Comparison of ENCODE assay signal across 19 cellular contexts in the genomic region with DNA sequence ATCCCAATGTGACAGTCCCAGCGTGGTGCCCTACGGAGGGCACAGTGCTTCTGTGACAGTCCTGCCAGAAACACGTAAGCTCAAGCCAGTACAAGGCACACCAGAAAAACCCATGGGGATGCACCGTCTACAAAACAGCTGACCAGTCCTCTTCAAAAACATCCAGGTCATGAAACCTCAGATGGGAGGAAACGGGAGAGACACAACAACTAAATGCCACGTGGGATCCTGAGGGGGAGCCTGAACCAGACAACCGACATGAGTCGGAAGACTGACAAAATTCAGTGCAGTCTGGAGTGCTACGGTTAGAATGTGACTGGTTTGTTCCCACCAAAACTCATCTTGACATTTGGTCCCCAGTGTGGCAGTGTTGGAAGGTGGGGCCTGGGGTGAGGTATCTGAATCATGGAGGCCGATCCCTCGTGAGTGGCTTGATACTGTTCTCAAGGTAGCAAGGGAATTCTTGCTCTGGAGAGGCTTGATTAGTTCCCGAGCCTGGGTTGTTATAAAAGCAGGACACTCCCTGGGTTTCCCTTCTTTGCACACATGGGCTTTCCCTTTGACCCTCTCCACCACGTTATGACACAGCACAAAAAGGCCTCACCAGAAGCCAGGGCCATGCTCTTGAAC. TPM values are rescaled to one million over a fixed set of nuclear protein-coding genes. Genes with fewer than 3 reads are reported as not detected.
"Had no signal": no experiment of that assay in that cellular context is flagged by ENCODE, and none has a peak within 500 bp of the region (broad histone marks: within the 10 kb centered on the region; RNA-seq: fewer than 3 reads in every experiment).

No MANE protein-coding gene starts in this region.

- DNase-seq: activated B cell treated with CpG ODN at 0.5 μM for 24 hours; activated CD4-positive, alpha-beta T cell treated with anti-CD3 and anti-CD28 coated beads for 48 hours; activated CD8-positive, alpha-beta T cell treated with anti-CD3 and anti-CD28 coated beads for 36 hours; activated T-cell treated with anti-CD3 and anti-CD28 coated beads, Interleukin-2, amount 50 U/mL, for 48 hours; anterior cingulate cortex; endodermal cell; gastrocnemius medialis; stimulated activated CD4-positive, alpha-beta T cell treated with anti-CD3 and anti-CD28 coated beads, Interleukin-12 subunit alpha, Interleukin-12 subunit beta, amount 100 ng/mL, for 4 hours; stimulated activated CD4-positive, alpha-beta T cell treated with anti-CD3 and anti-CD28 coated beads, Interleukin-2, amount 100 ng/mL, for 24 hours; stomach had no signal

- H3K27me3 Mint-ChIP-seq: activated CD8-positive, alpha-beta T cell treated with anti-CD3 and anti-CD28 coated beads for 36 hours; naive thymus-derived CD8-positive, alpha-beta T cell had no signal

- H3K27ac ChIP-seq: breast epithelium, dorsolateral prefrontal cortex, gastrocnemius medialis, prostate gland, right lobe of liver, stomach, thoracic aorta, uterus had no signal

- H3K4me1 ChIP-seq: prostate gland, right lobe of liver had no signal

- H3K4me3 ChIP-seq: breast epithelium, dorsolateral prefrontal cortex, gastrocnemius medialis, mucosa of descending colon, prostate gland, right lobe of liver, stomach, thoracic aorta, uterus had no signal

- H3K4me3 Mint-ChIP-seq: activated B cell treated with CpG ODN at 0.5 μM for 24 hours; activated CD8-positive, alpha-beta T cell treated with anti-CD3 and anti-CD28 coated beads for 36 hours; endodermal cell; naive thymus-derived CD8-positive, alpha-beta T cell had no signal

- H3K36me3 Mint-ChIP-seq: naive thymus-derived CD8-positive, alpha-beta T cell had no signal

- H3K36me3 ChIP-seq: breast epithelium, gastrocnemius medialis, prostate gland, right lobe of liver, stomach, thoracic aorta, uterus had no signal

- H3K9me3 Mint-ChIP-seq: activated CD8-positive, alpha-beta T cell treated with anti-CD3 and anti-CD28 coated beads for 36 hours; endodermal cell had no signal

- H3K9me3 ChIP-seq: breast epithelium, gastrocnemius medialis, mucosa of descending colon, prostate gland, right lobe of liver, stomach, thoracic aorta, uterus had no signal

- H3K27me3 ChIP-seq: breast epithelium, dorsolateral prefrontal cortex, gastrocnemius medialis, right lobe of liver, stomach, uterus had no signal

- H3K27ac Mint-ChIP-seq: activated B cell treated with CpG ODN at 0.5 μM for 24 hours; activated CD8-positive, alpha-beta T cell treated with anti-CD3 and anti-CD28 coated beads for 36 hours; endodermal cell; naive thymus-derived CD8-positive, alpha-beta T cell had no signal

- ATAC-seq: activated CD8-positive, alpha-beta T cell treated with anti-CD3 and anti-CD28 coated beads for 36 hours; gastrocnemius medialis; mucosa of descending colon; naive thymus-derived CD8-positive, alpha-beta T cell; right lobe of liver had no signal

- H3K4me1 Mint-ChIP-seq: activated B cell treated with CpG ODN at 0.5 μM for 24 hours; naive thymus-derived CD8-positive, alpha-beta T cell had no signal

RNA-seq across cellular contexts. Expression of a gene that starts 55.4 kb away (rescaled TPM):
- total RNA-seq: activated B cell treated with CpG ODN at 0.5 μM for 24 hours; activated CD8-positive, alpha-beta T cell treated with anti-CD3 and anti-CD28 coated beads for 36 hours; naive thymus-derived CD8-positive, alpha-beta T cell; T-helper 2 cell treated with Interferon-gamma antibody and Interleukin-4, amounts not matched to agents 100 ng/mL and 5 ng/mL, for 36 hours had no signal
